17 cellular contexts compared by ENCODE assay signal in the genomic region with DNA sequence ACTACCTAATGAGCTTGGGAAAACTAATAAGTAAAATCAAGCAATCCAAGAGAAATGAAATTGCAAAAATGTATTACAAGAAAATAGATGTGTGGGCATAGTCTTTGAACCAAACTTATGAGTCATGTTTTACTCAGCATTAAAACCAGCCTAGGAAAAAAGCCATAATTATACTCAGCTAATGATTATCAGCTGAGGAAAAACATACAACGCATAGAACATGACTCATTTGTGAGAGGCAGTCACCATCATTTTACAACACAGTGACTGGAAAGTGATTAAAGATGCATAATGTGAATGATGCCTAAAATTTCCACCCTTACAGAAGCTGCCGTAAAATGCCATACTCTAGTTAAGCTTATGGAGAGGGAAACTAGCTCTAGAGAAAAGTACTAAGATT.
DNase-seq lines count a peak whose midpoint lies in the region; ATAC-seq, FAIRE-seq and TF ChIP-seq lines count a peak whose summit lies in the region.
"Had no signal": no experiment of that assay in that cellular context is flagged by ENCODE, and none has a peak within 500 bp of the region (broad histone marks: within the 10 kb centered on the region; RNA-seq: fewer than 3 reads in every experiment).

No MANE protein-coding gene starts in this region.

- BruUV-seq in GM12878 (replicated peaks; lab: Mats Ljungman, UMichigan), result no TSS peak

- no peak for TF ChIP-seq RAD21 in GM12878 (IDR thresholded peaks at IDR 0.05; ENCODE audit: insufficient read depth, low read depth, low read length)

- RAD21 ChIA-PET in GM12878 (lab: Charles Lee; ENCODE audit: unreplicated experiment), result interaction anchor here (1.1 to 1.7 kb wide), 3 partner anchors 10 to 238 kb away, joined by 3 to 5 read pairs (median 4); partner anchors contain the start of gene EOMES

- CTCF ChIA-PET in GM12878 (lab: Yijun Ruan, JAX), result interaction anchor here (0.6 to 2.9 kb wide), 6 partner anchors 8 to 368 kb away, joined by 3 to 14 read pairs (median 4); no protein-coding TSS in a partner anchor

- WGBS in GM12878 (ENCODE audit: insufficient coverage, insufficient replicate concordance, low lambda C conversion rate, missing lambda C conversion rate), result 74% methylated on average over 2 of the region's 2 CpGs

- in situ Hi-C loops in Caki2 (cut with HindIII; ENCODE audit: low pct_unique_long_range_greater_than_20kb, low sequenced_read_pairs) (no loop called here), GM12878 (cut with MboI) (no loop called here)

- no peak for TF ChIP-seq CTCF in GM12878 (IDR thresholded peaks at IDR 0.05 in 2 of 3, conservative IDR thresholded peaks at IDR 0.05 in 1 of 3; ENCODE audit: control insufficient read depth in 2 of 3, extremely low read depth in 1 of 3, insufficient read depth in 1 of 3, low read depth in 3 of 3, low read length in 3 of 3)

- intact Hi-C loops in GM12878 (cut with micrococcal nuclease; ENCODE audit: unreplicated experiment), result no loop called here

- no peaks in the 10 kb centered on the region for H3K27me3 ChIP-seq in GM12878 (replicated peaks in 1 of 2; ENCODE audit: control insufficient read depth in 2 of 2, insufficient read depth in 2 of 2, low read length in 1 of 2)
- H3K27me3 ChIP-seq: suprapubic skin had no signal

- H3K4me2 ChIP-seq in GM12878 (ENCODE audit: control insufficient read depth, insufficient read depth), result no peak overlapping the region
- H3K4me2 ChIP-seq: SK-N-SH had no signal

- ATAC-seq in GM12878 (peak; percentile 35), GM18868 (IDR thresholded peaks at IDR 0.05; ENCODE audit: unreplicated experiment) (no peak), GM19452 (IDR thresholded peaks at IDR 0.05; ENCODE audit: unreplicated experiment) (no peak)

- TF ChIP-seq EP300 in GM12878 (IDR thresholded peaks at IDR 0.05; ENCODE audit: borderline replicate concordance in 1 of 2, control insufficient read depth in 1 of 2, low read depth in 2 of 2, low read length in 2 of 2), result no peak

- no peaks in the 10 kb centered on the region for H4K20me1 ChIP-seq in GM12878 (ENCODE audit: control insufficient read depth, insufficient read depth)

- SMC1A ChIA-PET in GM12878 (lab: Charles Lee; ENCODE audit: uncharacterized antibody, unreplicated experiment), result interaction anchor here (0.7 to 3.8 kb wide), 10 partner anchors 11 to 368 kb away, joined by 3 to 25 read pairs (median 3); no protein-coding TSS in a partner anchor

- H3K79me2 ChIP-seq in GM12878 (ENCODE audit: control insufficient read depth, insufficient read depth, low read length), result no peaks in the 10 kb centered on the region

- POLR2A ChIA-PET in GM12878 (lab: Charles Lee), result interaction anchor here (1.3 kb wide), 1 partner anchor 16 kb away, joined by 3 read pairs; no protein-coding TSS in a partner anchor

- DNase-seq in Caki2 (ENCODE audit: low read depth) (peak; percentile 50), HPDE6-E6E7 (ENCODE audit: extremely low spot score) (peak; percentile 2), GM12878 (ENCODE audit: low read depth, low spot score) (no peak), kidney tubule cell (ENCODE audit: low spot score) (peak; percentile 78), RPMI8226 (no peak)
- DNase-seq: activated CD4-positive, CD25-positive, alpha-beta regulatory T cell; activated naive CD4-positive, alpha-beta T cell; Calu3; erythroblast; KBM-7; NCI-H2029 treated with DMSO at 0.1 percent for 48 hours; retina; SK-N-SH had no signal

- no peaks in the 10 kb centered on the region for H3K9me3 ChIP-seq in GM12878 (replicated peaks; ENCODE audit: control insufficient read depth, insufficient read depth, low read length)
- H3K9me3 ChIP-seq: HAP-1, SK-N-SH, suprapubic skin had no signal

- H3K36me3 ChIP-seq in GM12878 (ENCODE audit: control insufficient read depth in 2 of 2, insufficient read depth in 2 of 2, low read length in 1 of 2), result no peaks in the 10 kb centered on the region
- H3K36me3 ChIP-seq: HAP-1, suprapubic skin had no signal

- H3K4me3 ChIP-seq in GM12878, result no peak overlapping the region
- H3K4me3 ChIP-seq: HAP-1, suprapubic skin had no signal

- no peak for TF ChIP-seq POLR2A in GM12878 (IDR thresholded peaks at IDR 0.05; ENCODE audit: low read depth, low read length)

- H3K4me1 ChIP-seq in GM12878 (ENCODE audit: control insufficient read depth, insufficient read depth, low read length), result no peaks in the 10 kb centered on the region
- H3K4me1 ChIP-seq: HAP-1, suprapubic skin had no signal

- no peak for FAIRE-seq in GM12878 (lab: Jason Lieb, UNC)

- no peak overlapping the region for H2AFZ ChIP-seq in GM12878 (ENCODE audit: control insufficient read depth, low read depth, low read length)

- H3K9ac ChIP-seq in GM12878 (ENCODE audit: control insufficient read depth, insufficient read depth, low read length), result no peak overlapping the region
- H3K9ac ChIP-seq: SK-N-SH had no signal

- H3K27ac ChIP-seq in GM12878 (ENCODE audit: control insufficient read depth, insufficient read depth), result no peak overlapping the region
- H3K27ac ChIP-seq: suprapubic skin had no signal

TF ChIP-seq in GM12878, 131 proteins besides CTCF, POLR2A, EP300 and RAD21:
- TF ChIP-seq BACH1 (IDR thresholded peaks at IDR 0.05; ENCODE audit: borderline replicate concordance), result peak; percentile 48; the same call in 1 of the 2 replicates
- no peak for TF ChIP-seq ATF2 (IDR thresholded peaks at IDR 0.05; ENCODE audit: low read length)
- peak; percentile 23; the same call in 1 of the 2 replicates for TF ChIP-seq ATF7 (IDR thresholded peaks at IDR 0.05; ENCODE audit: low read depth)
- TF ChIP-seq ASH2L (IDR thresholded peaks at IDR 0.05; ENCODE audit: borderline replicate concordance, low read depth), result no peak
- no peak for TF ChIP-seq SUPT20H (IDR thresholded peaks at IDR 0.05; ENCODE audit: borderline replicate concordance, control insufficient read depth, low read depth, low read length)

Comparison
In these comparisons a context has a peak if more than half of its experiments do, and no peak if none do; other contexts are left out.
1. DNase-seq: peak in Caki2 (single experiment), HPDE6-E6E7 (single experiment) and kidney tubule cell (single experiment); none in GM12878 (single experiment) and RPMI8226 (single experiment).